8 cellular contexts compared by ENCODE assay signal in the genomic region with DNA sequence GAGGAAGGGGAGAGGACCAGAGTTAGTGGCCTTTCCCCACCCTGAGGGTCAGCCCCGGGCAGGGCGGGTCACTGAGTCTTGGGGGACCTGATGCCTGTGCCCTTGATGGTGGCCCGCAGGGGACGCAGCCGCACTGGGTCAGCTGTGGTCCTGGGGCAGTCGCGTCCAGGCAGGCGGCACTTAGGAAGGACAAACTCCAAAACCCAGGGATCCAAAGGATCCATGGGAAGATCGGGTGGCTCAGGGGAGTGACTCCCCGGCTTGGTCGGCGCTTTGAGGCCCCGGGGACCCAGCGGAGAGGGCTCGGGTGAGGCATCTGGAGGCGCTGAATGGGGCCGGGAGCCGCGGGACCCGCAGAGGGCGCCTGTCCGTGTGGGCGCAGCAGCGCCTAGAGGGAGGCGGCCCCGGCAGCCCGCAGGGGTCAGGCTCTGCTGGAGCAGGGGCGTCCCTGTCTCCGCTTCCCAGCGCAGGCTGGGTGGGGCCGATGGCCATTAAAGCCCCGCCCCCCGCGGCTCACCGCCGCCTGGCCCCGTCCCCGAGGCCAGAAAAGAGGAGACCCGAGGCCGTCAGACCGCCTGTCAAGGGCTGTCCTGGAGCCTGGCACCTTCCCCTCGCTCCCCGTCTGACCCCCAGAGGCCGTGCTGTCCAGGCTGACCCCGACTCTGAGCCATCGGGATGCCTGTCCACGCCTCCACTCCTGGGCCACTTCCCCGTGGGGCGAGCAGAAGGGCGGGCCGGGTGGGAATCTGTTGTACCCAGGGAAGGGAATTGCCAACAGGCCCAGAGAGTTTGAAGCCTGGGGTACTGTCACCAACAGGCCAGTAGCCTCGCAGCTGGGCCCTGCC. TPM values are rescaled to one million over a fixed set of nuclear protein-coding genes. Genes with fewer than 3 reads are reported as not detected.
DNase-seq lines count a peak whose midpoint lies in the region; ATAC-seq and TF ChIP-seq lines count a peak whose summit lies in the region.

No MANE protein-coding gene starts in this region.

- H3K36me3 ChIP-seq in Peyer's patch (no peaks in the 10 kb centered on the region), ectodermal cell (ENCODE audit: control insufficient read depth, insufficient read depth, low read length) (no peaks in the 10 kb centered on the region), thoracic aorta (no peaks in the 10 kb centered on the region)

- no peaks in the 10 kb centered on the region for H3K9me3 ChIP-seq in Peyer's patch
- H3K9me3 ChIP-seq in ectodermal cell (ENCODE audit: control insufficient read depth, low read length) = no peaks in the 10 kb centered on the region
- no peaks in the 10 kb centered on the region for H3K9me3 ChIP-seq in thoracic aorta

- no peak for ATAC-seq in thoracic aorta (ENCODE audit: insufficient number of reproducible peaks, low FRiP score, low read depth)
- no peak for ATAC-seq in GM18511 (IDR thresholded peaks at IDR 0.05; ENCODE audit: unreplicated experiment)
- no peak for ATAC-seq in HG02884 (IDR thresholded peaks at IDR 0.05; ENCODE audit: unreplicated experiment)

- H3K4me3 ChIP-seq in Peyer's patch = peak overlapping the region; percentile 13 to 51 (median 30)
- peak overlapping the region; percentile 23 for H3K4me3 ChIP-seq in ectodermal cell (ENCODE audit: insufficient read depth, low read depth, low read length)
- peak overlapping the region; percentile 65 for H3K4me3 ChIP-seq in thoracic aorta

- no peaks in the 10 kb centered on the region for H3K36me3 Mint-ChIP-seq in mesothelial cell of epicardium

- WGBS in ectodermal cell, 2 experiments = 19 to 20% methylated on average over 52 of the region's 52 CpGs

- peak overlapping the region; percentile 47 for H3K4me3 Mint-ChIP-seq in mesothelial cell of epicardium

- H3K27ac Mint-ChIP-seq in mesothelial cell of epicardium = no peak overlapping the region

- no peaks in the 10 kb centered on the region for H3K9me3 Mint-ChIP-seq in mesothelial cell of epicardium

- TF ChIP-seq CTCF in Peyer's patch (IDR thresholded peaks at IDR 0.05) = peak in 4 of 6 experiments; percentile 32 to 58 (median 56)
- TF ChIP-seq CTCF in mesothelial cell of epicardium (IDR thresholded peaks at IDR 0.05; ENCODE audit: unreplicated experiment) = no peak
- no peak for TF ChIP-seq CTCF in thoracic aorta (IDR thresholded peaks at IDR 0.05)

- peak; percentile 66 for DNase-seq in EL
- peak in 2 of 3 donors; percentile 73 to 80 for DNase-seq in Peyer's patch
- peak in 1 of 2 experiments; percentile 48 for DNase-seq in mesothelial cell of epicardium (ENCODE audit: low spot score in 2 of 2, unreplicated experiment in 2 of 2)
- no peak for DNase-seq in thoracic aorta (ENCODE audit: low spot score)
- no peak for DNase-seq in DMS 273 treated with DMSO at 0.1 percent for 48 hours (lab: John Stamatoyannopoulos, UW)

- peaks cover 17% of the 10 kb centered on the region for H3K4me1 Mint-ChIP-seq in mesothelial cell of epicardium

- H3K27me3 Mint-ChIP-seq in mesothelial cell of epicardium (ENCODE audit: low read depth) = no peaks in the 10 kb centered on the region

- peaks cover 0 to 19% (median 0%) of the 10 kb centered on the region in 4 donors for H3K4me1 ChIP-seq in Peyer's patch
- peaks cover 12% of the 10 kb centered on the region for H3K4me1 ChIP-seq in ectodermal cell (ENCODE audit: control insufficient read depth, insufficient read depth, low read length)
- H3K4me1 ChIP-seq in thoracic aorta (ENCODE audit: control insufficient read depth in 1 of 2, low read depth in 2 of 2) = peaks cover 13 to 34% of the 10 kb centered on the region in 2 donors

- H3K27me3 ChIP-seq in Peyer's patch (no peaks in the 10 kb centered on the region), ectodermal cell (ENCODE audit: control insufficient read depth, insufficient read depth, low read length, poor library complexity, severe bottlenecking) (peaks cover 10% of the 10 kb centered on the region), thoracic aorta (replicated peaks; ENCODE audit: insufficient read depth) (no peaks in the 10 kb centered on the region)

- no peak for TF ChIP-seq POLR2A in Peyer's patch (IDR thresholded peaks at IDR 0.05)

- peak overlapping the region in 3 of 4 donors; percentile 20 to 53 (median 38) for H3K27ac ChIP-seq in Peyer's patch
- no peak overlapping the region for H3K27ac ChIP-seq in ectodermal cell (ENCODE audit: insufficient read depth, low read depth, low read length, poor library complexity, severe bottlenecking)
- no peak overlapping the region for H3K27ac ChIP-seq in thoracic aorta

RNA-seq across cellular contexts. Expression of a gene that starts 17.4 kb away (rescaled TPM):
- 100 to 1,000 TPM in 3 of 4 donors, 10 to 100 TPM in 1; 27.2 to 510 (median 253) TPM for total RNA-seq in Peyer's patch
- not detected for polyA plus RNA-seq in ectodermal cell (2013, experiment 1 of 4)
- polyA plus RNA-seq in ectodermal cell (2013, experiment 2 of 4) = not detected
- not detected for polyA plus RNA-seq in ectodermal cell (2013, experiment 3 of 4)
- polyA plus RNA-seq in ectodermal cell (2013, experiment 4 of 4) = not detected
- not detected in 3 replicates for total RNA-seq in mesothelial cell of epicardium
- total RNA-seq in thoracic aorta = 1 to 10 TPM; 2.0 to 2.6 TPM

RNA-seq across cellular contexts. Expression of a gene that starts 18.8 kb away (rescaled TPM):
- total RNA-seq in Peyer's patch (10 to 100 TPM; 29.7 to 43.1 (median 38.5) TPM), mesothelial cell of epicardium (40.9 to 48.4 TPM (median 47.2 TPM) in 3 replicates), thoracic aorta (10 to 100 TPM; 24.5 to 41.3 TPM)
- polyA plus RNA-seq in ectodermal cell (2013, experiment 1 of 4) = 59.2 TPM
- 52.3 TPM for polyA plus RNA-seq in ectodermal cell (2013, experiment 2 of 4)
- polyA plus RNA-seq in ectodermal cell (2013, experiment 3 of 4) = 46.2 TPM
- polyA plus RNA-seq in ectodermal cell (2013, experiment 4 of 4) = 59.5 TPM

RNA-seq across cellular contexts. Expression of a gene that starts 27.8 kb away (rescaled TPM):
- total RNA-seq in Peyer's patch (10 to 100 TPM; 23.9 to 46.5 (median 41.9) TPM), mesothelial cell of epicardium (32.1 to 34.8 TPM (median 32.3 TPM) in 3 replicates), thoracic aorta (10 to 100 TPM; 21.5 to 38.6 TPM)
- 39.0 TPM for polyA plus RNA-seq in ectodermal cell (2013, experiment 1 of 4)
- polyA plus RNA-seq in ectodermal cell (2013, experiment 2 of 4) = 45.8 TPM
- polyA plus RNA-seq in ectodermal cell (2013, experiment 3 of 4) = 40.8 TPM
- 43.3 TPM for polyA plus RNA-seq in ectodermal cell (2013, experiment 4 of 4)

RNA-seq across cellular contexts. Expression of a gene that starts 40.0 kb away (rescaled TPM):
- 100 to 1,000 TPM in 2 of 4 donors, 10 to 100 TPM in 2; 11.6 to 160 (median 109) TPM for total RNA-seq in Peyer's patch
- 1.9 TPM for polyA plus RNA-seq in ectodermal cell (2013, experiment 1 of 4)
- 1.2 TPM for polyA plus RNA-seq in ectodermal cell (2013, experiment 2 of 4)
- 1.2 TPM for polyA plus RNA-seq in ectodermal cell (2013, experiment 3 of 4)
- 0.97 TPM for polyA plus RNA-seq in ectodermal cell (2013, experiment 4 of 4)
- total RNA-seq in mesothelial cell of epicardium = 22.1 to 24.1 TPM (median 23.6 TPM) in 3 replicates
- 10 to 100 TPM in 1 of 2 donors, 1 to 10 TPM in 1; 5.7 to 11.9 TPM for total RNA-seq in thoracic aorta

RNA-seq across cellular contexts. Expression of a gene that starts 52.6 kb away (rescaled TPM):
- total RNA-seq in Peyer's patch = 100 to 1,000 TPM in 3 of 4 donors, 10 to 100 TPM in 1; 42.4 to 594 (median 143) TPM
- 27.4 TPM for polyA plus RNA-seq in ectodermal cell (2013, experiment 1 of 4)
- polyA plus RNA-seq in ectodermal cell (2013, experiment 2 of 4) = 23.9 TPM
- polyA plus RNA-seq in ectodermal cell (2013, experiment 3 of 4) = 19.6 TPM
- polyA plus RNA-seq in ectodermal cell (2013, experiment 4 of 4) = 27.8 TPM
- total RNA-seq in mesothelial cell of epicardium = 115 to 119 TPM (median 116 TPM) in 3 replicates
- total RNA-seq in thoracic aorta = 10 to 100 TPM; 77.0 to 91.9 TPM

Comparison
In these comparisons a context has a peak if more than half of its experiments do, and no peak if none do; other contexts are left out.
1. DNase-seq: peak in EL (single experiment) and Peyer's patch (2 of 3); none in thoracic aorta (single experiment) and DMS 273 treated with DMSO at 0.1 percent for 48 hours (single experiment).
2. H3K27ac ChIP-seq: peak in Peyer's patch (3 of 4); none in ectodermal cell (single experiment) and thoracic aorta (0 of 2).
3. CTCF ChIP-seq: peak in Peyer's patch (4 of 6); none in mesothelial cell of epicardium (single experiment) and thoracic aorta (single experiment).
4. RNA of a gene that starts 17.4 kb away (total RNA-seq): 27.2 to 510 TPM in Peyer's patch; 2.0 to 2.6 TPM in thoracic aorta and not detected in mesothelial cell of epicardium; every median in the first group is over 4 times any median in the second.
5. Peak in every context shown above with its lines, with median percentiles within 50 percentile points of each other: H3K4me3 ChIP-seq.